ENCODE assay signal across 8 cellular contexts in genomic region chr11:102453286-102453797, GRCh38. TPM values are rescaled to one million over a fixed set of nuclear protein-coding genes. Genes with fewer than 3 reads are reported as not detected.
DNase-seq lines count a peak whose midpoint lies in the region; ATAC-seq and TF ChIP-seq lines count a peak whose summit lies in the region.

No MANE protein-coding gene starts in this region.

- DNase-seq in activated T-cell treated with anti-CD3 and anti-CD28 coated beads for 4 hours (peak; percentile 47), T-cell (peak in 7 of 34 experiments; percentile 7 to 27 (median 17)), osteocyte (ENCODE audit: extremely low spot score, unreplicated experiment) (no peak), SIG-M5 (lab: John Stamatoyannopoulos, UW) (no peak), SK-N-DZ (ENCODE audit: low spot score) (no peak)
- DNase-seq in activated T-cell treated with anti-CD3 and anti-CD28 coated beads, Interleukin-2, amount 50 U/mL, for 1 hour, result no peak

- H3K4me3 Mint-ChIP-seq in T-cell, result peak overlapping the region; percentile 89 to 99 (median 96)
- peak overlapping the region; percentile 98 for H3K4me3 Mint-ChIP-seq in osteocyte (ENCODE audit: unreplicated experiment)

- H3K27me3 Mint-ChIP-seq in T-cell, result no peaks in the 10 kb centered on the region
- no peaks in the 10 kb centered on the region for H3K27me3 Mint-ChIP-seq in osteocyte (ENCODE audit: unreplicated experiment)

- H3K4me3 ChIP-seq in esophagus (ENCODE audit: low read depth in 1 of 2, low read length in 2 of 2), result peak overlapping the region; percentile 91 to 95

- peak overlapping the region; percentile 94 to 97 for H3K27ac ChIP-seq in esophagus (ENCODE audit: low read depth in 2 of 2, low read length in 1 of 2)

- H3K4me1 ChIP-seq in esophagus (ENCODE audit: control insufficient read depth in 2 of 2, insufficient read depth in 2 of 2, low read length in 1 of 2), result peaks cover 2 to 6% of the 10 kb centered on the region in 2 donors

- ATAC-seq in T-cell (replicated peaks in 1 of 4) (peak in 1 of 4 experiments; percentile 0), GM21367 (IDR thresholded peaks at IDR 0.05; ENCODE audit: unreplicated experiment) (no peak)

- 3 to 5% methylated on average over 8 of the region's 8 CpGs for WGBS in esophagus, 2 donors

- no peak for TF ChIP-seq CTCF in osteocyte (IDR thresholded peaks at IDR 0.05)

- H3K9me3 Mint-ChIP-seq in T-cell, result no peaks in the 10 kb centered on the region
- H3K9me3 Mint-ChIP-seq in osteocyte (ENCODE audit: unreplicated experiment), result no peaks in the 10 kb centered on the region

- peak overlapping the region; percentile 96 to 97 for H3K27ac Mint-ChIP-seq in T-cell
- peak overlapping the region; percentile 97 for H3K27ac Mint-ChIP-seq in osteocyte (ENCODE audit: unreplicated experiment)

- CTCF ChIA-PET in T-cell (lab: Charles Lee), result interaction anchor here (0.5 to 0.9 kb wide), 4 partner anchors 9 to 111 kb away, joined by 3 to 6 read pairs (median 4); no protein-coding TSS in a partner anchor

- H3K4me1 Mint-ChIP-seq in T-cell (peaks cover 70 to 83% (median 73%) of the 10 kb centered on the region in 3 donors), osteocyte (ENCODE audit: unreplicated experiment) (peaks cover 60% of the 10 kb centered on the region)

- no peaks in the 10 kb centered on the region for H3K36me3 ChIP-seq in esophagus (ENCODE audit: control insufficient read depth in 2 of 2, insufficient read depth in 2 of 2, low read length in 1 of 2)

- no peaks in the 10 kb centered on the region for H3K9me3 ChIP-seq in esophagus (ENCODE audit: control insufficient read depth in 2 of 2, insufficient read depth in 1 of 2, low read depth in 1 of 2, low read length in 1 of 2)

- POLR2A ChIA-PET in T-cell (lab: Charles Lee), result interaction anchor here in 1 of 2 donors (0.5 kb wide), 1 partner anchor 104 kb away, joined by 3 read pairs; no protein-coding TSS in a partner anchor

- H3K36me3 Mint-ChIP-seq in T-cell, result peaks cover 5% of the 10 kb centered on the region
- no peaks in the 10 kb centered on the region for H3K36me3 Mint-ChIP-seq in osteocyte (ENCODE audit: unreplicated experiment)

- H3K27me3 ChIP-seq in esophagus (ENCODE audit: control insufficient read depth in 1 of 2, insufficient read depth in 2 of 2, low read length in 2 of 2), result no peaks in the 10 kb centered on the region

RNA-seq across cellular contexts. Expression of gene TMEM123, which starts 0.8 kb away (rescaled TPM):
- 100 to 1,000 TPM; 361 to 469 (median 428) TPM for total RNA-seq in T-cell
- polyA plus RNA-seq in esophagus, result 10 to 100 TPM; 24.5 to 46.2 TPM
- total RNA-seq in osteocyte, result 244 and 250 TPM in 2 replicates
- polyA plus RNA-seq in SK-N-DZ (2014; cell fraction: cytosol; rRNA removed), result 48.5 and 50.1 TPM in 2 replicates
- 22.0 and 22.5 TPM in 2 replicates for polyA plus RNA-seq in SK-N-DZ (2014; cell fraction: nucleus; rRNA removed)
